1 cellular context compared by ENCODE assay signal in the genomic region with DNA sequence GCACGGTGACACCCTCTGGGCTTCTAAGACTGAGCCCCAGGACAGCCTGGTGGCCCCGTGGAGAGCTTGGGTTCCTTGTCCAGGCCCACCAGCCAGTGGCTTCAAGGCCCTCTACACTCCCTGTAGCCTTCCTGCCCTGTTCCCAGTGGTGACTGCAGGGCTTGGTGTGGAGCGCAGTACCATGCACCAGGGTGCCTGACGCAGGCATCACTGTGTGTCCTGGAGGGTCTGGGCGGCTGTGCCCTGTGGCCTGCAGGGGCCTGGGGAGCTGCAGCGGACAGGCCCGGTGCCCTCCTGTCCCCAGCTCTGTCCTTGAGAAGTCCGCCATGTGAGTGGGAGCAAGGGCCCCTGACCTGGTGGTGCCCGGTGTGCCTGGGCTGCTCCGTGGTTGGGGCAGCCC.
TF ChIP-seq lines count a peak whose summit lies in the region.

No MANE protein-coding gene starts in this region.

TF ChIP-seq in GM23338, 12 proteins besides CTCF, POLR2A, EP300 and RAD21:
- TF ChIP-seq JUNB (IDR thresholded peaks at IDR 0.05; ENCODE audit: unreplicated experiment) = no peak
- no peak for TF ChIP-seq NANOG (IDR thresholded peaks at IDR 0.05; ENCODE audit: borderline replicate concordance)
- TF ChIP-seq, protein P1, sequence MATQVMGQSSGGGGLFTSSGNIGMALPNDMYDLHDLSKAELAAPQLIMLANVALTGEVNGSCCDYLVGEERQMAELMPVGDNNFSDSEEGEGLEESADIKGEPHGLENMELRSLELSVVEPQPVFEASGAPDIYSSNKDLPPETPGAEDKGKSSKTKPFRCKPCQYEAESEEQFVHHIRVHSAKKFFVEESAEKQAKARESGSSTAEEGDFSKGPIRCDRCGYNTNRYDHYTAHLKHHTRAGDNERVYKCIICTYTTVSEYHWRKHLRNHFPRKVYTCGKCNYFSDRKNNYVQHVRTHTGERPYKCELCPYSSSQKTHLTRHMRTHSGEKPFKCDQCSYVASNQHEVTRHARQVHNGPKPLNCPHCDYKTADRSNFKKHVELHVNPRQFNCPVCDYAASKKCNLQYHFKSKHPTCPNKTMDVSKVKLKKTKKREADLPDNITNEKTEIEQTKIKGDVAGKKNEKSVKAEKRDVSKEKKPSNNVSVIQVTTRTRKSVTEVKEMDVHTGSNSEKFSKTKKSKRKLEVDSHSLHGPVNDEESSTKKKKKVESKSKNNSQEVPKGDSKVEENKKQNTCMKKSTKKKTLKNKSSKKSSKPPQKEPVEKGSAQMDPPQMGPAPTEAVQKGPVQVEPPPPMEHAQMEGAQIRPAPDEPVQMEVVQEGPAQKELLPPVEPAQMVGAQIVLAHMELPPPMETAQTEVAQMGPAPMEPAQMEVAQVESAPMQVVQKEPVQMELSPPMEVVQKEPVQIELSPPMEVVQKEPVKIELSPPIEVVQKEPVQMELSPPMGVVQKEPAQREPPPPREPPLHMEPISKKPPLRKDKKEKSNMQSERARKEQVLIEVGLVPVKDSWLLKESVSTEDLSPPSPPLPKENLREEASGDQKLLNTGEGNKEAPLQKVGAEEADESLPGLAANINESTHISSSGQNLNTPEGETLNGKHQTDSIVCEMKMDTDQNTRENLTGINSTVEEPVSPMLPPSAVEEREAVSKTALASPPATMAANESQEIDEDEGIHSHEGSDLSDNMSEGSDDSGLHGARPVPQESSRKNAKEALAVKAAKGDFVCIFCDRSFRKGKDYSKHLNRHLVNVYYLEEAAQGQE (IDR thresholded peaks at IDR 0.05; ENCODE audit: unreplicated experiment) = no peak
- no peak for TF ChIP-seq EZH2 (IDR thresholded peaks at IDR 0.05; ENCODE audit: low read depth, unreplicated experiment)
- no peak for TF ChIP-seq ZNF114 (CRISPR knock-in tag; IDR thresholded peaks at IDR 0.05)
